8 cellular contexts compared by ENCODE assay signal in genomic region chr6:52389626-52390360, GRCh38. TPM values are rescaled to one million over a fixed set of nuclear protein-coding genes. Genes with fewer than 3 reads are reported as not detected.
A peak's percentile ranks its signal among the peaks of the same experiment; 100 is the strongest.
DNase-seq lines count a peak whose midpoint lies in the region; ATAC-seq, FAIRE-seq and TF ChIP-seq lines count a peak whose summit lies in the region.

No MANE protein-coding gene starts in this region.

- BruUV-seq in PC-3 (replicated peaks; lab: Mats Ljungman, UMichigan) = no TSS peak

- H3K79me2 ChIP-seq in PC-3 (ENCODE audit: low read length) (no peaks in the 10 kb centered on the region), keratinocyte (ENCODE audit: control insufficient read depth, insufficient read depth, low read length) (no peaks in the 10 kb centered on the region)

- H3F3A ChIP-seq in PC-3 (ENCODE audit: low read length, unreplicated experiment) = peaks cover 4% of the 10 kb centered on the region

- peak overlapping the region; percentile 80 for H3K4me2 ChIP-seq in PC-3 (ENCODE audit: low read length)
- H3K4me2 ChIP-seq in keratinocyte (ENCODE audit: control insufficient read depth, extremely low read depth, insufficient read depth, low read depth, low read length) = peak overlapping the region; percentile 76

- H3K9ac ChIP-seq in PC-3 (ENCODE audit: low read length) (peak overlapping the region; percentile 29), keratinocyte (ENCODE audit: control insufficient read depth, extremely low read depth, insufficient read depth, low read length) (no peak overlapping the region)

- H3K27ac ChIP-seq in PC-3 (ENCODE audit: low read length) (peak overlapping the region; percentile 81), keratinocyte (ENCODE audit: control insufficient read depth, insufficient read depth, low read length) (peak overlapping the region; percentile 10), stomach (peak overlapping the region; percentile 22 to 85 (median 69))

- H3K9me3 Mint-ChIP-seq in activated naive CD4-positive, alpha-beta T cell treated with anti-CD3 and anti-CD28 coated beads, Interleukin-2, amount 50 U/mL, for 24 hours = no peaks in the 10 kb centered on the region
- H3K9me3 Mint-ChIP-seq in endothelial cell (ENCODE audit: unreplicated experiment) = no peaks in the 10 kb centered on the region

- CTCF ChIA-PET in PC-3 (lab: Charles Lee) = interaction anchor here (0.6 to 1.3 kb wide), 8 partner anchors 10 to 262 kb away, joined by 3 to 14 read pairs (median 4); partner anchors contain the start of gene MCM3

- dilution Hi-C loops in keratinocyte (cut with MboI; ENCODE audit: extremely low pct_ligation_motif_present, low sequenced_read_pairs) = no loop called here

- peak overlapping the region; percentile 53 for H3K4me3 ChIP-seq in PC-3 (ENCODE audit: low read length)
- peak overlapping the region in 2 of 3 experiments; percentile 19 to 46 for H3K4me3 ChIP-seq in keratinocyte (ENCODE audit: control insufficient read depth in 2 of 3, extremely low read depth in 1 of 3, insufficient read depth in 2 of 3, low read depth in 1 of 3, low read length in 3 of 3)
- no peak overlapping the region for H3K4me3 ChIP-seq in stomach

- H3K36me3 Mint-ChIP-seq in activated naive CD4-positive, alpha-beta T cell treated with anti-CD3 and anti-CD28 coated beads, Interleukin-2, amount 50 U/mL, for 24 hours = peaks cover 10% of the 10 kb centered on the region
- no peaks in the 10 kb centered on the region for H3K36me3 Mint-ChIP-seq in endothelial cell (ENCODE audit: low read depth, unreplicated experiment)

- peaks cover 88% of the 10 kb centered on the region for H3K4me1 Mint-ChIP-seq in activated naive CD4-positive, alpha-beta T cell treated with anti-CD3 and anti-CD28 coated beads, Interleukin-2, amount 50 U/mL, for 24 hours
- no peaks in the 10 kb centered on the region for H3K4me1 Mint-ChIP-seq in endothelial cell (ENCODE audit: unreplicated experiment)

- peak; percentile 75 for DNase-seq in COLO829 (ENCODE audit: low spot score)
- DNase-seq in GM19238 (ENCODE audit: insufficient read length, low spot score) = peak; percentile 52
- peak; percentile 91 for DNase-seq in PC-3
- no peak for DNase-seq in keratinocyte (ENCODE audit: low read depth, low spot score)
- DNase-seq in stomach = peak; percentile 89
- no peak for DNase-seq in endothelial cell (ENCODE audit: low spot score)

- H3K4me1 ChIP-seq in PC-3 (ENCODE audit: insufficient read depth, low read length) = peaks cover 32% of the 10 kb centered on the region
- peaks cover 25% of the 10 kb centered on the region for H3K4me1 ChIP-seq in keratinocyte (ENCODE audit: control insufficient read depth, extremely low read depth, insufficient read depth, low read length)
- peaks cover 18 to 37% (median 25%) of the 10 kb centered on the region in 4 donors for H3K4me1 ChIP-seq in stomach

- H3K9me3 ChIP-seq in PC-3 (ENCODE audit: low read length) = no peaks in the 10 kb centered on the region
- no peaks in the 10 kb centered on the region for H3K9me3 ChIP-seq in keratinocyte (ENCODE audit: control insufficient read depth, low read depth, low read length)
- H3K9me3 ChIP-seq in stomach = no peaks in the 10 kb centered on the region

- H2AFZ ChIP-seq in PC-3 (ENCODE audit: low read length) (peak overlapping the region; percentile 2; the same call in 1 of the 2 replicates), keratinocyte (ENCODE audit: control insufficient read depth, low read length) (peak overlapping the region; percentile 10)

- peak; percentile 62 for FAIRE-seq in keratinocyte (lab: Jason Lieb, UNC)

- H3K27me3 ChIP-seq in PC-3 (ENCODE audit: low read length) = no peaks in the 10 kb centered on the region
- H3K27me3 ChIP-seq in keratinocyte (ENCODE audit: control insufficient read depth, extremely low read depth, insufficient read depth, low read length) = no peaks in the 10 kb centered on the region
- no peaks in the 10 kb centered on the region for H3K27me3 ChIP-seq in stomach

- H3K4me3 Mint-ChIP-seq in activated naive CD4-positive, alpha-beta T cell treated with anti-CD3 and anti-CD28 coated beads, Interleukin-2, amount 50 U/mL, for 24 hours = peak overlapping the region; percentile 78
- H3K4me3 Mint-ChIP-seq in endothelial cell (ENCODE audit: unreplicated experiment) = no peak overlapping the region

- ATAC-seq in HG03175 (IDR thresholded peaks at IDR 0.05; ENCODE audit: unreplicated experiment) (peak; percentile 66), PC-3 (peak; percentile 87)

- no peaks in the 10 kb centered on the region for H3K9me1 ChIP-seq in keratinocyte (ENCODE audit: control insufficient read depth, extremely low read depth, insufficient read depth, low read length)

- intact Hi-C loops in PC-3 (cut with micrococcal nuclease) = loop anchor here (1.0 to 2.0 kb wide), 2 partner anchors 37 to 105 kb away; partner anchors contain the start of gene MCM3
- intact Hi-C loops in stomach (cut with DNase I; ENCODE audit: low total_unique reads) = no loop called here

- H3K36me3 ChIP-seq in PC-3 (ENCODE audit: low read depth, low read length) (no peaks in the 10 kb centered on the region), keratinocyte (ENCODE audit: control insufficient read depth in 2 of 2, extremely low read depth in 1 of 2, insufficient read depth in 2 of 2, low read length in 2 of 2) (no peaks in the 10 kb centered on the region), stomach (no peaks in the 10 kb centered on the region)

- H3K9me2 ChIP-seq in PC-3 (replicated peaks; ENCODE audit: low read length) = no peaks in the 10 kb centered on the region

- TF ChIP-seq POLR2A in stomach (IDR thresholded peaks at IDR 0.05) = no peak

- POLR2A ChIA-PET in PC-3 (lab: Charles Lee; ENCODE audit: unreplicated experiment) = interaction anchor here (0.7 to 0.9 kb wide), 2 partner anchors 38 to 118 kb away, joined by 4 to 15 read pairs; no protein-coding TSS in a partner anchor

- 3 to 10% (median 7%) methylated on average over 8 of the region's 8 CpGs for WGBS in stomach, 5 donors

- H4K20me1 ChIP-seq in PC-3 (ENCODE audit: low read length) (no peaks in the 10 kb centered on the region), keratinocyte (ENCODE audit: control insufficient read depth, extremely low read depth, insufficient read depth, low read length) (no peaks in the 10 kb centered on the region)

- TF ChIP-seq CTCF in PC-3 (conservative IDR thresholded peaks at IDR 0.05; ENCODE audit: low read depth, low read length) (peak; percentile 38; the same call in 1 of the 2 replicates), keratinocyte (optimal IDR thresholded peaks at IDR 0.05 in 1 of 3, IDR thresholded peaks at IDR 0.05 in 1 of 3, conservative IDR thresholded peaks at IDR 0.05 in 1 of 3; ENCODE audit: extremely low read depth in 1 of 3, insufficient read depth in 2 of 3, low read length in 3 of 3) (no peak), stomach (IDR thresholded peaks at IDR 0.05) (no peak), endothelial cell (IDR thresholded peaks at IDR 0.05; ENCODE audit: unreplicated experiment) (no peak)

- H3K27ac Mint-ChIP-seq in activated naive CD4-positive, alpha-beta T cell treated with anti-CD3 and anti-CD28 coated beads, Interleukin-2, amount 50 U/mL, for 24 hours = peak overlapping the region; percentile 96
- H3K27ac Mint-ChIP-seq in endothelial cell (ENCODE audit: unreplicated experiment) = no peak overlapping the region

- H3K27me3 Mint-ChIP-seq in activated naive CD4-positive, alpha-beta T cell treated with anti-CD3 and anti-CD28 coated beads, Interleukin-2, amount 50 U/mL, for 24 hours = no peaks in the 10 kb centered on the region
- no peaks in the 10 kb centered on the region for H3K27me3 Mint-ChIP-seq in endothelial cell (ENCODE audit: unreplicated experiment)

- TF ChIP-seq EP300 in stomach (IDR thresholded peaks at IDR 0.05) = no peak

RNA-seq across cellular contexts. Expression of gene PAQR8, which starts 27.8 kb away (rescaled TPM):
- total RNA-seq in PC-3 (2014; rRNA removed) = 0.44 and 0.46 TPM in 2 replicates
- 0.80 to 1.6 TPM (median 1.3 TPM) in 3 replicates for polyA plus RNA-seq in keratinocyte
- polyA plus RNA-seq in keratinocyte (2011; ENCODE audit: low read depth) = 0.14 TPM
- polyA plus RNA-seq in keratinocyte (2011; cell fraction: cytosol; rRNA removed) = 0.69 and 0.71 TPM in 2 replicates
- polyA plus RNA-seq in keratinocyte (2011; cell fraction: nucleus; rRNA removed) = 1.1 and 1.3 TPM in 2 replicates
- polyA plus RNA-seq in keratinocyte (2012; ENCODE audit: low replicate concordance) = 0.41 and 1.4 TPM in 2 replicates
- 1.5 to 2.4 TPM (median 1.6 TPM) in 3 replicates for polyA minus RNA-seq in keratinocyte
- 3.6 TPM for polyA minus RNA-seq in keratinocyte (2011; cell fraction: cytosol; rRNA and poly(A)+ RNA removed)
- 1.4 and 1.6 TPM in 2 replicates for polyA minus RNA-seq in keratinocyte (2011; cell fraction: nucleus; rRNA and poly(A)+ RNA removed)
- total RNA-seq in stomach = 10 to 100 TPM; 14.6 to 46.1 (median 19.6) TPM
- 1 to 10 TPM; 4.0 to 5.2 (median 5.2) TPM for polyA plus RNA-seq in stomach
- 7.5 TPM for total RNA-seq in endothelial cell (ENCODE audit: unreplicated experiment)

RNA-seq across cellular contexts. Expression of gene EFHC1, which starts 30.3 kb away (rescaled TPM):
- total RNA-seq in PC-3 (2014; rRNA removed) (14.5 and 22.4 TPM in 2 replicates), stomach (10 to 100 TPM in 4 of 5 donors, 1 to 10 TPM in 1; 9.3 to 54.3 (median 50.4) TPM), endothelial cell (ENCODE audit: unreplicated experiment) (29.0 TPM)
- polyA plus RNA-seq in keratinocyte (9.6 to 20.5 TPM (median 15.8 TPM) in 3 replicates), stomach (10 to 100 TPM in 1 of 3 donors, 1 to 10 TPM in 2; 7.2 to 28.1 (median 7.8) TPM)
- 3.1 TPM for polyA plus RNA-seq in keratinocyte (2011; ENCODE audit: low read depth)
- 4.4 and 9.1 TPM in 2 replicates for polyA plus RNA-seq in keratinocyte (2011; cell fraction: cytosol; rRNA removed)
- 49.8 and 56.3 TPM in 2 replicates for polyA plus RNA-seq in keratinocyte (2011; cell fraction: nucleus; rRNA removed)
- polyA plus RNA-seq in keratinocyte (2012; ENCODE audit: low replicate concordance) = 7.2 and 14.2 TPM in 2 replicates
- polyA minus RNA-seq in keratinocyte = 7.5 to 10.6 TPM (median 9.5 TPM) in 3 replicates
- polyA minus RNA-seq in keratinocyte (2011; cell fraction: cytosol; rRNA and poly(A)+ RNA removed) = 5.8 TPM
- polyA minus RNA-seq in keratinocyte (2011; cell fraction: nucleus; rRNA and poly(A)+ RNA removed) = 8.0 and 16.5 TPM in 2 replicates

Comparison
In these comparisons a context has a peak if more than half of its experiments do, and no peak if none do; other contexts are left out.
1. DNase-seq: peak in COLO829 (single experiment), GM19238 (single experiment), PC-3 (single experiment) and stomach (single experiment); none in keratinocyte (single experiment) and endothelial cell (single experiment).
2. H3K27ac ChIP-seq: peak in every context shown above with its lines; median percentile 81 in PC-3; 69 in stomach; 10 in keratinocyte.
3. H3K4me3 ChIP-seq: peak in PC-3 (single experiment) and keratinocyte (2 of 3); none in stomach (0 of 4).